In the genomic region with DNA sequence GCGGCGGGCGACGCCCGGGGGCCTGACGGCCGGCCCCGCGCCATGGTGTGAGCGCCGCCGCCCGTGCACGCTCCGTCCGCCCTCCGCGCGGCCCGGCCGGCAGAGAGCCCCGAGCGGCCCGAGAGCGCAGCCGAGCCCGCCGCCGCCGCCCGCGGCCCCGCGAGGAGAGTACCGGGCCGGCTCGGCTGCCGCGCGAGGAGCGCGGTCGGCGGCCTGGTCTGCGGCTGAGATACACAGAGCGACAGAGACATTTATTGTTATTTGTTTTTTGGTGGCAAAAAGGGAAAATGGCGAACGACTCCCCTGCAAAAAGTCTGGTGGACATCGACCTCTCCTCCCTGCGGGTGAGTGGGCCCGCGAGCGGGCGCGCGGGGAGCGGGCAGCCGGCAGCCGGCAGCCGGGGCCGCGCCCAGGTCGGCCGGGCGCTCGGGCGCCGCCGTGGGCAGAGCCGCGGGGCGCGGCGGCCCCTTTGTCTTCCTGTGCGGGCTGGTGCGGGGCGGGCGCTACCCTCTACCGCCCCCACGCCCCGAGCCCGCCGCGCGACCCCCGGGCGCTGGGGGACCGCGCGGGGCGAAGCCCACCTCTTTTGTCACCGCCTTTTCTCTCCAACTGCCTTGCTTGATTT, we compare ENCODE assay signal across 8 cellular contexts. TPM values are rescaled to one million over a fixed set of nuclear protein-coding genes. Genes with fewer than 3 reads are reported as not detected.
DNase-seq lines count a peak whose midpoint lies in the region; ATAC-seq and TF ChIP-seq lines count a peak whose summit lies in the region.

No MANE protein-coding gene starts in this region.

- peak; percentile 47 for DNase-seq in activated CD4-positive, alpha-beta T cell treated with anti-CD3 and anti-CD28 coated beads for 36 hours
- DNase-seq in activated CD4-positive, alpha-beta T cell treated with anti-CD3 and anti-CD28 coated beads, Interleukin-2, amount 50 U/mL, for 48 hours, result no peak
- DNase-seq in esophagus muscularis mucosa (ENCODE audit: extremely low spot score) (no peak), omental fat pad (ENCODE audit: low spot score) (no peak), midbrain (lab: John Stamatoyannopoulos, UW) (no peak), NCI-H2107 treated with DMSO at 0.1 percent for 48 hours (lab: John Stamatoyannopoulos, UW; ENCODE audit: unreplicated experiment) (no peak)

- H3K4me1 ChIP-seq in esophagus muscularis mucosa, result peaks cover 19 to 55% (median 44%) of the 10 kb centered on the region in 4 donors

- no peak for TF ChIP-seq EP300 in esophagus muscularis mucosa (IDR thresholded peaks at IDR 0.05)

- H3K4me3 ChIP-seq in esophagus muscularis mucosa, result peak overlapping the region; percentile 72 to 87 (median 80)

- no peaks in the 10 kb centered on the region for H3K27me3 Mint-ChIP-seq in activated CD4-positive, alpha-beta T cell treated with anti-CD3 and anti-CD28 coated beads for 36 hours

- under 1% methylated on average over 27 of the region's 92 CpGs for WGBS in esophagus muscularis mucosa

- intact Hi-C loops in activated CD4-positive, alpha-beta T cell treated with anti-CD3 and anti-CD28 coated beads for 36 hours (cut with DNase I, micrococcal nuclease), result loop anchor here (1.0 to 5.0 kb wide), 11 partner anchors 19 to 446 kb away; partner anchors contain the start of genes CNOT11 (in 1 of the 2), RFX8 (in 1 of the 2) and RNF149 (in 1 of the 2)
- intact Hi-C loops in esophagus muscularis mucosa (cut with DNase I), result loop anchor here (2.0 to 10.0 kb wide), 2 partner anchors 125 to 283 kb away; no protein-coding TSS in a partner anchor

- H3K27ac ChIP-seq in VCaP (peak overlapping the region; percentile 97), esophagus muscularis mucosa (replicated peaks in 1 of 4) (peak overlapping the region; percentile 85 to 92 (median 90))

- peaks cover 30% of the 10 kb centered on the region for H3K4me1 Mint-ChIP-seq in activated CD4-positive, alpha-beta T cell treated with anti-CD3 and anti-CD28 coated beads for 36 hours

- H3K27ac Mint-ChIP-seq in activated CD4-positive, alpha-beta T cell treated with anti-CD3 and anti-CD28 coated beads for 36 hours, result peak overlapping the region; percentile 68

- no peak for TF ChIP-seq POLR2A in esophagus muscularis mucosa (IDR thresholded peaks at IDR 0.05; ENCODE audit: low read depth)

- no peaks in the 10 kb centered on the region for H3K36me3 ChIP-seq in esophagus muscularis mucosa

- H3K36me3 Mint-ChIP-seq in activated CD4-positive, alpha-beta T cell treated with anti-CD3 and anti-CD28 coated beads for 36 hours (ENCODE audit: low read depth), result peaks cover 12% of the 10 kb centered on the region

- no peaks in the 10 kb centered on the region for H3K27me3 ChIP-seq in esophagus muscularis mucosa

- H3K9me3 ChIP-seq in esophagus muscularis mucosa, result peaks cover 0 to 6% (median 0%) of the 10 kb centered on the region in 4 donors

- TF ChIP-seq CTCF in VCaP (conservative IDR thresholded peaks at IDR 0.05) (0 out of 2 replicates have a peak, but pooled peaks have one; percentile 11), esophagus muscularis mucosa (IDR thresholded peaks at IDR 0.05) (no peak), omental fat pad (IDR thresholded peaks at IDR 0.05) (no peak)

- CTCF ChIA-PET in activated CD4-positive, alpha-beta T cell treated with anti-CD3 and anti-CD28 coated beads for 36 hours (lab: Charles Lee), result interaction anchor here (0.6 to 4.3 kb wide), 5 partner anchors 21 to 302 kb away, joined by 3 to 24 read pairs (median 3); no protein-coding TSS in a partner anchor

- peak; percentile 22 for ATAC-seq in activated CD4-positive, alpha-beta T cell treated with anti-CD3 and anti-CD28 coated beads for 36 hours
- ATAC-seq in HG02938 (IDR thresholded peaks at IDR 0.05; ENCODE audit: unreplicated experiment) (peak; percentile 45), omental fat pad (ENCODE audit: low FRiP score) (peak; percentile 24)

- no peak overlapping the region for H3K4me3 Mint-ChIP-seq in activated CD4-positive, alpha-beta T cell treated with anti-CD3 and anti-CD28 coated beads for 36 hours

- POLR2A ChIA-PET in activated CD4-positive, alpha-beta T cell treated with anti-CD3 and anti-CD28 coated beads for 36 hours (lab: Charles Lee), result interaction anchor here (0.9 to 1.8 kb wide), 3 partner anchors 19 to 39 kb away, joined by 4 to 7 read pairs (median 4); no protein-coding TSS in a partner anchor

- peaks cover 5% of the 10 kb centered on the region for H3K9me3 Mint-ChIP-seq in activated CD4-positive, alpha-beta T cell treated with anti-CD3 and anti-CD28 coated beads for 36 hours (ENCODE audit: low read depth)

RNA-seq across cellular contexts. Expression of gene MAP4K4, which starts 0.4 kb away (rescaled TPM):
- total RNA-seq in activated CD4-positive, alpha-beta T cell treated with anti-CD3 and anti-CD28 coated beads for 36 hours, result 10 to 100 TPM; 62.3 to 70.2 TPM
- total RNA-seq in esophagus muscularis mucosa (10 to 100 TPM; 37.8 to 59.0 (median 51.7) TPM), omental fat pad (100 to 1,000 TPM in 3 of 4 donors, 10 to 100 TPM in 1; 85.9 to 199 (median 110) TPM)
